In the genomic region with DNA sequence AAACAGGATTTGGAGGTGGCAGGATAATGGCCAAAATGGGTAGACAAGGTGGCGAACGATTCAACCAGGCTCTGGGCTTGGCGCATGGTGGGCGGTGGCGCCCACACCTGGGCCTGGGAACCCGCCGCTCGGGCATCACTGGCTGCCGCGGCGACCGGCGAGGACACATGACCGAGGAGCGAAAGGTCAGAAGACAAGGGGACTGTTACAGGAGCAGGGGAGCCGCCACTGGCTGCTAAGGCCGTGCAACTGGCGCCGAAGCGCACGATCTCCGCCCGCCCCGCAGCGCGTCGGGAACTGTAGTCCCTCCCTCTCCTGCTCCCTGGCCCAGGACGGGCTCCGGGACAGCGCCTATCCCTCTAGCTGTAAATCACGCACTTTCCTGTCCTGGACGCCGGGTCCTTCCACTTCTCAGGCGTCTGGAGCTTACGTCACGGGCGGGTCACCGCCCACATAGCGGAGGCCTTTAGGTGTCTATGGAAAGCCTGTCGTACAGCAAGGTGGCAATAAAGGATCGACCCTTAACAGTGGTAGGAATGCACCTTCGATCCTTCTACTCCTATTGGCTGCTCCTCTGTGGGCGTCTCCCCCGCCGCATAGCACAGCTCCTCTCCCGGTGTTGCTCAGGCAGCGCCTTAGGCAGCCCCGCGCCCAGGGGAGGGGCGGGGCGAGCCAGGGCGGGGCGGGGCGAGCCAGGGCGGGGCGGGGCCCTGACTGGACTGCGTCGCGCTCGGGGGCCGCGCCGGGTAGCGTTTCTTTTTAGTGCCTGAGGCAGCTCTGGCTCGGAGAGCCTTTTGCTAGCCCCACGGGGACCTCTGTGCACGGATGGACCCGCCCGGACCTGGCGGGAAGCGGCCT, we compare ENCODE assay signal across 1 cellular context.
TF ChIP-seq lines count a peak whose summit lies in the region.

A gene with protein sequence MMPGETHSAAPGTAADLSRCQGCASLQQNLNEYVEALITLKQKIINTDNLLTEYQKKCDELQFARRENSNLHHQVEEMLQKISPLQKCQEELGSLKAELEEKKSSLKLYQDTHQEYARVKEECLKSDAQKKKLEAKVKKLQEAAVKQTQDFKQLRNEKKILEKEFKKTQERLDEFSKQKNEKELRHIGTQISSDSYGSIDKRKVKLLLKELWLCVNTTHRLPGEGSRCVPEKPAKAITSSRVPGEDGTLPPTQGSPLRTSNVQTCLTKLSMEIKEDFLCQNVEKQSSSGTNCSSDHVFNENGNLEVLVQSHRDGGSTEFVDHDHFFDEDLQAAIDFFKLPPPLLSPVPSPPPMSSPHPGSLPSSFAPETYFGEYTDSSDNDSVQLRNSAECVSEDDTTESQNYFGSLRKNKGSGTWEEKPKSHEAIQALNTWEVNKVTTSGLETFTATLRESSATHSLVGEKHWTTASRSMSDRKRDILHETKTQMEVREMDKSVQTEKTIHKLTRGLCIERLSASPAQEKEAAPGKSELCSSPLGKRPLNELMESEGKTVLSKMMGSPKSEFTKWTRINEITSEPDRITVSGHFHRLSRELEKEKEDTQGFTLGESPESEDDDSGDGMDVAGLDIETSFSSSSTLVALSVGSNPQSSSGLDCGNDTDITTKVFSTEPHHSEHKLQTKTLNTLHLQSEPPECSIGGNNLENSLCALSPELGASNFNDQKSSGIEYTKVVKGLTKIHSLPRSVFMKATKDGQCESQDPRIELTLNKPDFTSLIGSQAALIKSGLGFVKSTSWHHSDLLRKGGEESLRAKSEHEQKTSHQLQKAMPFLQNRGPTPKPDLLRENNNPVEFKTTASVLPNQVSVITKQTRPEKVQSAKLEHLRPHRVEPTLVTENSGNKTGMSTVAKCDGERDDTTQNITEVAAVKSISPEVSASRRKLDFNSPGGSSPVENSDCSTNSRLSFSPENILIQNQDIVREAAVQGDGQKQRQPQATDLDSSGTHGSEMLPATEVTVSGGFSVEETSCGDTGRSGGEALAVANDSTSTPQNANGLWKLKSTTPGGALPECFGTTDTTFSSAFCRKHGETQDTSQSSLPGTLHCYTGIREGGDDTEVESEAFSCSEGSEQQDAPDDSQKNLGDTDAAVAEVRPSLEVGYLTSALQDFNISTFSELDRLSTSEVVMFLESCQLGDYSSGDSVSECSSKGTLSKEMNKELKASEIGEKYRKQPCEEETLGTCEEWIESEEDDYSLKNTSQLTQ (N-terminal part only) (plus strand): TSS at position 717 of the 858 bp plus-strand sequence. CDS start 239 bp downstream, outside the sequence.

TF ChIP-seq in K562, 482 proteins besides CTCF, POLR2A, EP300 and RAD21 (continued from another document):
- TF ChIP-seq, protein P1, sequence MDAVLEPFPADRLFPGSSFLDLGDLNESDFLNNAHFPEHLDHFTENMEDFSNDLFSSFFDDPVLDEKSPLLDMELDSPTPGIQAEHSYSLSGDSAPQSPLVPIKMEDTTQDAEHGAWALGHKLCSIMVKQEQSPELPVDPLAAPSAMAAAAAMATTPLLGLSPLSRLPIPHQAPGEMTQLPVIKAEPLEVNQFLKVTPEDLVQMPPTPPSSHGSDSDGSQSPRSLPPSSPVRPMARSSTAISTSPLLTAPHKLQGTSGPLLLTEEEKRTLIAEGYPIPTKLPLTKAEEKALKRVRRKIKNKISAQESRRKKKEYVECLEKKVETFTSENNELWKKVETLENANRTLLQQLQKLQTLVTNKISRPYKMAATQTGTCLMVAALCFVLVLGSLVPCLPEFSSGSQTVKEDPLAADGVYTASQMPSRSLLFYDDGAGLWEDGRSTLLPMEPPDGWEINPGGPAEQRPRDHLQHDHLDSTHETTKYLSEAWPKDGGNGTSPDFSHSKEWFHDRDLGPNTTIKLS (IDR thresholded peaks at IDR 0.05; ENCODE audit: borderline replicate concordance, low read depth) = peak; percentile 80
- TF ChIP-seq ZFX (CRISPR knock-in tag; IDR thresholded peaks at IDR 0.05) (peak; percentile 89), ZNF444 (CRISPR knock-in tag; IDR thresholded peaks at IDR 0.05) (no peak), POLR2G (IDR thresholded peaks at IDR 0.05; ENCODE audit: low read depth, low read length) (peak; percentile 97), ZNF586 (CRISPR knock-in tag; conservative IDR thresholded peaks at IDR 0.05) (no peak), ZBTB7A (IDR thresholded peaks at IDR 0.05; ENCODE audit: borderline replicate concordance, control insufficient read depth, low read depth, low read length) (no peak; the same call in 1 of the 2 replicates), NR1H2 (CRISPR knock-in tag; IDR thresholded peaks at IDR 0.05) (no peak), NR2C1 (IDR thresholded peaks at IDR 0.05) (peak; percentile 87), NR2C1 (tag; IDR thresholded peaks at IDR 0.05) (peak; percentile 92), SRF (CRISPR knock-in tag; IDR thresholded peaks at IDR 0.05) (peak in 1 of 2 experiments; percentile 96; a peak in 2 of 4 replicates), ESRRA (IDR thresholded peaks at IDR 0.05; ENCODE audit: borderline replicate concordance, low read depth) (peak; percentile 95), KLF6 (CRISPR knock-in tag; IDR thresholded peaks at IDR 0.05; ENCODE audit: borderline replicate concordance) (no peak), FUS (optimal IDR thresholded peaks at IDR 0.05; ENCODE audit: low read depth, low read length) (no peak), GATAD2B (IDR thresholded peaks at IDR 0.05; ENCODE audit: borderline replicate concordance) (no peak), ZNF77 (CRISPR knock-in tag; IDR thresholded peaks at IDR 0.05) (no peak), PHB (CRISPR knock-in tag; IDR thresholded peaks at IDR 0.05) (no peak), GATA2 (CRISPR knock-in tag; IDR thresholded peaks at IDR 0.05) (no peak; the same call in 1 of the 2 replicates), ZNF232 (CRISPR knock-in tag; IDR thresholded peaks at IDR 0.05) (no peak), NONO (IDR thresholded peaks at IDR 0.05; ENCODE audit: low read depth in 2 of 2, low read length in 1 of 2) (0 out of 4 replicates have a peak, but pooled peaks of 1 of the 2 experiments have one; percentile 10), NR2F6 (CRISPR knock-in tag; IDR thresholded peaks at IDR 0.05) (peak; percentile 29; the same call in 1 of the 2 replicates), EGR1 (conservative IDR thresholded peaks at IDR 0.05) (peak; percentile 94), NFYB (IDR thresholded peaks at IDR 0.05; ENCODE audit: extremely low read depth, insufficient read length) (no peak), ZKSCAN8 (CRISPR knock-in tag; IDR thresholded peaks at IDR 0.05) (no peak), ZNF57 (CRISPR knock-in tag; IDR thresholded peaks at IDR 0.05) (no peak), U2AF2 (optimal IDR thresholded peaks at IDR 0.05; ENCODE audit: low read depth, low read length) (no peak), PRMT5 (CRISPR knock-in tag; IDR thresholded peaks at IDR 0.05) (no peak), TBL1XR1 (IDR thresholded peaks at IDR 0.05; ENCODE audit: low read length in 2 of 2) (peak in 1 of 2 experiments; percentile 72; a peak in 2 of 4 replicates), PPARD (CRISPR knock-in tag; IDR thresholded peaks at IDR 0.05) (no peak), ZNF717 (CRISPR knock-in tag; IDR thresholded peaks at IDR 0.05) (no peak), GATAD2A (IDR thresholded peaks at IDR 0.05) (no peak)
- TF ChIP-seq, protein P2, sequence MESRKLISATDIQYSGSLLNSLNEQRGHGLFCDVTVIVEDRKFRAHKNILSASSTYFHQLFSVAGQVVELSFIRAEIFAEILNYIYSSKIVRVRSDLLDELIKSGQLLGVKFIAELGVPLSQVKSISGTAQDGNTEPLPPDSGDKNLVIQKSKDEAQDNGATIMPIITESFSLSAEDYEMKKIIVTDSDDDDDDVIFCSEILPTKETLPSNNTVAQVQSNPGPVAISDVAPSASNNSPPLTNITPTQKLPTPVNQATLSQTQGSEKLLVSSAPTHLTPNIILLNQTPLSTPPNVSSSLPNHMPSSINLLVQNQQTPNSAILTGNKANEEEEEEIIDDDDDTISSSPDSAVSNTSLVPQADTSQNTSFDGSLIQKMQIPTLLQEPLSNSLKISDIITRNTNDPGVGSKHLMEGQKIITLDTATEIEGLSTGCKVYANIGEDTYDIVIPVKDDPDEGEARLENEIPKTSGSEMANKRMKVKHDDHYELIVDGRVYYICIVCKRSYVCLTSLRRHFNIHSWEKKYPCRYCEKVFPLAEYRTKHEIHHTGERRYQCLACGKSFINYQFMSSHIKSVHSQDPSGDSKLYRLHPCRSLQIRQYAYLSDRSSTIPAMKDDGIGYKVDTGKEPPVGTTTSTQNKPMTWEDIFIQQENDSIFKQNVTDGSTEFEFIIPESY (CRISPR knock-in tag; IDR thresholded peaks at IDR 0.05) = 0 out of 2 replicates have a peak, but pooled peaks have one; percentile 24
- TF ChIP-seq, protein P3, sequence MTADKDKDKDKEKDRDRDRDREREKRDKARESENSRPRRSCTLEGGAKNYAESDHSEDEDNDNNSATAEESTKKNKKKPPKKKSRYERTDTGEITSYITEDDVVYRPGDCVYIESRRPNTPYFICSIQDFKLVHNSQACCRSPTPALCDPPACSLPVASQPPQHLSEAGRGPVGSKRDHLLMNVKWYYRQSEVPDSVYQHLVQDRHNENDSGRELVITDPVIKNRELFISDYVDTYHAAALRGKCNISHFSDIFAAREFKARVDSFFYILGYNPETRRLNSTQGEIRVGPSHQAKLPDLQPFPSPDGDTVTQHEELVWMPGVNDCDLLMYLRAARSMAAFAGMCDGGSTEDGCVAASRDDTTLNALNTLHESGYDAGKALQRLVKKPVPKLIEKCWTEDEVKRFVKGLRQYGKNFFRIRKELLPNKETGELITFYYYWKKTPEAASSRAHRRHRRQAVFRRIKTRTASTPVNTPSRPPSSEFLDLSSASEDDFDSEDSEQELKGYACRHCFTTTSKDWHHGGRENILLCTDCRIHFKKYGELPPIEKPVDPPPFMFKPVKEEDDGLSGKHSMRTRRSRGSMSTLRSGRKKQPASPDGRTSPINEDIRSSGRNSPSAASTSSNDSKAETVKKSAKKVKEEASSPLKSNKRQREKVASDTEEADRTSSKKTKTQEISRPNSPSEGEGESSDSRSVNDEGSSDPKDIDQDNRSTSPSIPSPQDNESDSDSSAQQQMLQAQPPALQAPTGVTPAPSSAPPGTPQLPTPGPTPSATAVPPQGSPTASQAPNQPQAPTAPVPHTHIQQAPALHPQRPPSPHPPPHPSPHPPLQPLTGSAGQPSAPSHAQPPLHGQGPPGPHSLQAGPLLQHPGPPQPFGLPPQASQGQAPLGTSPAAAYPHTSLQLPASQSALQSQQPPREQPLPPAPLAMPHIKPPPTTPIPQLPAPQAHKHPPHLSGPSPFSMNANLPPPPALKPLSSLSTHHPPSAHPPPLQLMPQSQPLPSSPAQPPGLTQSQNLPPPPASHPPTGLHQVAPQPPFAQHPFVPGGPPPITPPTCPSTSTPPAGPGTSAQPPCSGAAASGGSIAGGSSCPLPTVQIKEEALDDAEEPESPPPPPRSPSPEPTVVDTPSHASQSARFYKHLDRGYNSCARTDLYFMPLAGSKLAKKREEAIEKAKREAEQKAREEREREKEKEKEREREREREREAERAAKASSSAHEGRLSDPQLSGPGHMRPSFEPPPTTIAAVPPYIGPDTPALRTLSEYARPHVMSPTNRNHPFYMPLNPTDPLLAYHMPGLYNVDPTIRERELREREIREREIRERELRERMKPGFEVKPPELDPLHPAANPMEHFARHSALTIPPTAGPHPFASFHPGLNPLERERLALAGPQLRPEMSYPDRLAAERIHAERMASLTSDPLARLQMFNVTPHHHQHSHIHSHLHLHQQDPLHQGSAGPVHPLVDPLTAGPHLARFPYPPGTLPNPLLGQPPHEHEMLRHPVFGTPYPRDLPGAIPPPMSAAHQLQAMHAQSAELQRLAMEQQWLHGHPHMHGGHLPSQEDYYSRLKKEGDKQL (CRISPR knock-in tag; IDR thresholded peaks at IDR 0.05; ENCODE audit: borderline replicate concordance) = no peak
- TF ChIP-seq, protein P4, sequence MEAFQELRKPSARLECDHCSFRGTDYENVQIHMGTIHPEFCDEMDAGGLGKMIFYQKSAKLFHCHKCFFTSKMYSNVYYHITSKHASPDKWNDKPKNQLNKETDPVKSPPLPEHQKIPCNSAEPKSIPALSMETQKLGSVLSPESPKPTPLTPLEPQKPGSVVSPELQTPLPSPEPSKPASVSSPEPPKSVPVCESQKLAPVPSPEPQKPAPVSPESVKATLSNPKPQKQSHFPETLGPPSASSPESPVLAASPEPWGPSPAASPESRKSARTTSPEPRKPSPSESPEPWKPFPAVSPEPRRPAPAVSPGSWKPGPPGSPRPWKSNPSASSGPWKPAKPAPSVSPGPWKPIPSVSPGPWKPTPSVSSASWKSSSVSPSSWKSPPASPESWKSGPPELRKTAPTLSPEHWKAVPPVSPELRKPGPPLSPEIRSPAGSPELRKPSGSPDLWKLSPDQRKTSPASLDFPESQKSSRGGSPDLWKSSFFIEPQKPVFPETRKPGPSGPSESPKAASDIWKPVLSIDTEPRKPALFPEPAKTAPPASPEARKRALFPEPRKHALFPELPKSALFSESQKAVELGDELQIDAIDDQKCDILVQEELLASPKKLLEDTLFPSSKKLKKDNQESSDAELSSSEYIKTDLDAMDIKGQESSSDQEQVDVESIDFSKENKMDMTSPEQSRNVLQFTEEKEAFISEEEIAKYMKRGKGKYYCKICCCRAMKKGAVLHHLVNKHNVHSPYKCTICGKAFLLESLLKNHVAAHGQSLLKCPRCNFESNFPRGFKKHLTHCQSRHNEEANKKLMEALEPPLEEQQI (IDR thresholded peaks at IDR 0.05) = no peak
- TF ChIP-seq, protein P5, sequence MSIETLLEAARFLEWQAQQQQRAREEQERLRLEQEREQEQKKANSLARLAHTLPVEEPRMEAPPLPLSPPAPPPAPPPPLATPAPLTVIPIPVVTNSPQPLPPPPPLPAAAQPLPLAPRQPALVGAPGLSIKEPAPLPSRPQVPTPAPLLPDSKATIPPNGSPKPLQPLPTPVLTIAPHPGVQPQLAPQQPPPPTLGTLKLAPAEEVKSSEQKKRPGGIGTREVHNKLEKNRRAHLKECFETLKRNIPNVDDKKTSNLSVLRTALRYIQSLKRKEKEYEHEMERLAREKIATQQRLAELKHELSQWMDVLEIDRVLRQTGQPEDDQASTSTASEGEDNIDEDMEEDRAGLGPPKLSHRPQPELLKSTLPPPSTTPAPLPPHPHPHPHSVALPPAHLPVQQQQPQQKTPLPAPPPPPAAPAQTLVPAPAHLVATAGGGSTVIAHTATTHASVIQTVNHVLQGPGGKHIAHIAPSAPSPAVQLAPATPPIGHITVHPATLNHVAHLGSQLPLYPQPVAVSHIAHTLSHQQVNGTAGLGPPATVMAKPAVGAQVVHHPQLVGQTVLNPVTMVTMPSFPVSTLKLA (conservative IDR thresholded peaks at IDR 0.05) = peak; percentile 67 to 84
- TF ChIP-seq, protein P6, sequence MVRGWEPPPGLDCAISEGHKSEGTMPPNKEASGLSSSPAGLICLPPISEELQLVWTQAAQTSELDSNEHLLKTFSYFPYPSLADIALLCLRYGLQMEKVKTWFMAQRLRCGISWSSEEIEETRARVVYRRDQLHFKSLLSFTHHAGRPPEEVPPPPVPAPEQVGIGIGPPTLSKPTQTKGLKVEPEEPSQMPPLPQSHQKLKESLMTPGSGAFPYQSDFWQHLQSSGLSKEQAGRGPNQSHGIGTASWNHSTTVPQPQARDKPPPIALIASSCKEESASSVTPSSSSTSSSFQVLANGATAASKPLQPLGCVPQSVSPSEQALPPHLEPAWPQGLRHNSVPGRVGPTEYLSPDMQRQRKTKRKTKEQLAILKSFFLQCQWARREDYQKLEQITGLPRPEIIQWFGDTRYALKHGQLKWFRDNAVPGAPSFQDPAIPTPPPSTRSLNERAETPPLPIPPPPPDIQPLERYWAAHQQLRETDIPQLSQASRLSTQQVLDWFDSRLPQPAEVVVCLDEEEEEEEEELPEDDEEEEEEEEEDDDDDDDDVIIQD (CRISPR knock-in tag; IDR thresholded peaks at IDR 0.05) = no peak
